Comparison of ENCODE assay signal across 2 cellular contexts in the genomic region with DNA sequence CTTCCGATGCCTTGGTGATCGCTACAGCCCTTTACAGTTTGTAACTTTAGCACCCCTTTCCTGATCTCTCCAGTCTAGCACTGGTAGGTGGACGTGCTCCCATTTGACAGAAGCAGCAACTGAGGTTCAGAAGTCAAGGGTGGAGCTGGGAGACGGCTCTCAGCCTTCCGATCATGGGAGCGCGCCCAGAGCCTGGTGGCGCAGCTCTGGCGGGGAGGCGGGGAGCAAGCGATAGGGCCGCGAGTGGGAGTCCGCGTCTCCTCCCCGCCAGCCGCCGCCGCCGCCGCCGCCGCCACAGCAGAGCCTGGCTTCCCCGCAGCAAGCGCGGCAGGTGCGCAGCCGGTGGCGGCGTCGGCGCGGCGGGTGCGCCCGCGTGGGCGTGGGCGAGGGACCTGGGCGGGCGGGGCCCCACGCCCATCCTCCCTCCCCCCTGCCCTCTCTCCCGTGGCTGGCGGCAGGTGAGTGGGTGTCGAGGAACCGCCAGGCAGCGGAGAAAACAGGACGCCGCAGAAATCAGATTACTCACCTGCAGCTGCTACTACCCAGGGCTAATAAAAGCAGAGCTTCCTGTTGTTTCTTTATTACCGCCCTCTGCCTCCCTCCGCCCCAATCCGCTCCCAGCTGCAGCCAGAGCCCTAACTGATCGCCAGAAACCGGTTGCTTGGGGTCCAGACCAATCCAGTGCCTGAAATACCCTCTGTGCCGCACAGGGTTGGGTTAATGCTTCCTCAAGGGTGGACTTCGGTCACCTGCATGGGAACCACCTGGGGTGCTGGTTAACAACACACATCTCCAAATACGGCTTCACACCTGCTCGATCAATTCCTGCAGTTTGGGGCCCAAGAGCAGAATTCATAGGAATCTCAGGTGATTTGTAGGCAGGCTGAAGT.
TF ChIP-seq lines count a peak whose summit lies in the region.

No MANE protein-coding gene starts in this region.

TF ChIP-seq in HCT116, 20 proteins besides CTCF, POLR2A, EP300 and RAD21:
- TF ChIP-seq EZH2phosphoT487 (IDR thresholded peaks at IDR 0.05; ENCODE audit: borderline replicate concordance): no peak
- 0 out of 2 replicates have a peak, but pooled peaks have one; percentile 19 for TF ChIP-seq FOSL1 (IDR thresholded peaks at IDR 0.05; ENCODE audit: low read depth)
- TF ChIP-seq CBX3 (IDR thresholded peaks at IDR 0.05; ENCODE audit: low read depth): peak; percentile 61; the same call in 1 of the 2 replicates
- no peak for TF ChIP-seq JUND (IDR thresholded peaks at IDR 0.05)
- TF ChIP-seq EGR1 (IDR thresholded peaks at IDR 0.05; ENCODE audit: low read depth): peak; percentile 87
- TF ChIP-seq, protein P1, sequence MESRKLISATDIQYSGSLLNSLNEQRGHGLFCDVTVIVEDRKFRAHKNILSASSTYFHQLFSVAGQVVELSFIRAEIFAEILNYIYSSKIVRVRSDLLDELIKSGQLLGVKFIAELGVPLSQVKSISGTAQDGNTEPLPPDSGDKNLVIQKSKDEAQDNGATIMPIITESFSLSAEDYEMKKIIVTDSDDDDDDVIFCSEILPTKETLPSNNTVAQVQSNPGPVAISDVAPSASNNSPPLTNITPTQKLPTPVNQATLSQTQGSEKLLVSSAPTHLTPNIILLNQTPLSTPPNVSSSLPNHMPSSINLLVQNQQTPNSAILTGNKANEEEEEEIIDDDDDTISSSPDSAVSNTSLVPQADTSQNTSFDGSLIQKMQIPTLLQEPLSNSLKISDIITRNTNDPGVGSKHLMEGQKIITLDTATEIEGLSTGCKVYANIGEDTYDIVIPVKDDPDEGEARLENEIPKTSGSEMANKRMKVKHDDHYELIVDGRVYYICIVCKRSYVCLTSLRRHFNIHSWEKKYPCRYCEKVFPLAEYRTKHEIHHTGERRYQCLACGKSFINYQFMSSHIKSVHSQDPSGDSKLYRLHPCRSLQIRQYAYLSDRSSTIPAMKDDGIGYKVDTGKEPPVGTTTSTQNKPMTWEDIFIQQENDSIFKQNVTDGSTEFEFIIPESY (IDR thresholded peaks at IDR 0.05; ENCODE audit: extremely low read depth, insufficient replicate concordance, low read length): no peak

TF ChIP-seq in endothelial cell of umbilical vein, 7 proteins besides CTCF, POLR2A, EP300 and RAD21:
- TF ChIP-seq EZH2 (IDR thresholded peaks at IDR 0.05; ENCODE audit: borderline replicate concordance, low read depth, low read length, severe bottlenecking) (peak; percentile 80), FOS (IDR thresholded peaks at IDR 0.05; ENCODE audit: borderline replicate concordance, insufficient read depth, low read length) (no peak)
